Comparison of ENCODE assay signal across 17 cellular contexts in genomic region chr11:22341582-22341919, GRCh38. TPM values are rescaled to one million over a fixed set of nuclear protein-coding genes. Genes with fewer than 3 reads are reported as not detected.
DNase-seq lines count a peak whose midpoint lies in the region; ATAC-seq and TF ChIP-seq lines count a peak whose summit lies in the region.
"Had no signal": no experiment of that assay in that cellular context is flagged by ENCODE, and none has a peak within 500 bp of the region (broad histone marks: within the 10 kb centered on the region; RNA-seq: fewer than 3 reads in every experiment).

No MANE protein-coding gene starts in this region.

- H3T11ph ChIP-seq in H9 (ENCODE audit: low read length) = no peak overlapping the region

- no peak overlapping the region for H3K18ac ChIP-seq in H9 (ENCODE audit: insufficient read length, low read depth, low read length)

- no peak overlapping the region for H4K91ac ChIP-seq in H9 (ENCODE audit: insufficient read length, low read depth, low read length)

- no peak overlapping the region for H3K27ac Mint-ChIP-seq in H9
- no peak overlapping the region for H3K27ac Mint-ChIP-seq in type B pancreatic cell

- H3K27me3 ChIP-seq in H9 (ENCODE audit: insufficient read depth, low read length) (peaks cover 17% of the 10 kb centered on the region; the same call in 1 of the 2 replicates), upper lobe of left lung (peaks cover 0 to 46% (median 16%) of the 10 kb centered on the region in 4 donors)

- no peaks in the 10 kb centered on the region; a peak in 2 of 5 replicates for H3K9me3 Mint-ChIP-seq in H9
- no peaks in the 10 kb centered on the region for H3K9me3 Mint-ChIP-seq in type B pancreatic cell

- no peaks in the 10 kb centered on the region for H3K79me1 ChIP-seq in H9 (ENCODE audit: insufficient read depth, low read depth, low read length, poor library complexity, severe bottlenecking)

- H3K4me1 Mint-ChIP-seq in H9 = peaks cover 63 to 71% of the 10 kb centered on the region in 2 experiments
- peaks cover 5% of the 10 kb centered on the region for H3K4me1 Mint-ChIP-seq in type B pancreatic cell (ENCODE audit: unreplicated experiment)

- ATAC-seq in upper lobe of left lung (ENCODE audit: low FRiP score in 2 of 2) = no peak
- no peak for ATAC-seq in HG03378 (IDR thresholded peaks at IDR 0.05; ENCODE audit: unreplicated experiment)

- H3K36me3 ChIP-seq in upper lobe of left lung = no peaks in the 10 kb centered on the region
- H3K36me3 ChIP-seq: HAP-1 had no signal

- H3K27ac ChIP-seq in H9 (ENCODE audit: insufficient read length, low read depth, low read length) (no peak overlapping the region), upper lobe of left lung (no peak overlapping the region)
- H3K27ac ChIP-seq: RWPE1 had no signal

- H3K79me2 ChIP-seq in H9 (ENCODE audit: insufficient read depth, low read length) = no peaks in the 10 kb centered on the region

- no peak overlapping the region for H3K4ac ChIP-seq in H9 (ENCODE audit: low read depth, low read length)

- H3K4me1 ChIP-seq in H9 (ENCODE audit: insufficient read depth, low read length) (no peaks in the 10 kb centered on the region; the same call in 1 of the 2 replicates), upper lobe of left lung (peaks cover 0 to 10% (median 0%) of the 10 kb centered on the region in 4 donors)
- H3K4me1 ChIP-seq: Caco-2, HAP-1 had no signal

- H2BK20ac ChIP-seq in H9 (ENCODE audit: low read depth, low read length, poor library complexity, severe bottlenecking) = no peak overlapping the region

- H3K9me3 ChIP-seq in H9 (ENCODE audit: control insufficient read depth, low read depth, low read length) (no peaks in the 10 kb centered on the region), iPS-18c (ENCODE audit: control insufficient read depth, insufficient read depth, low read length) (no peaks in the 10 kb centered on the region), upper lobe of left lung (no peaks in the 10 kb centered on the region)
- H3K9me3 ChIP-seq: Caco-2, HAP-1 had no signal

- no peak overlapping the region for H3K14ac ChIP-seq in H9 (ENCODE audit: insufficient read depth, low read length)

- no CpG with 5 or more reads among the region's 23 CpGs for WGBS in H9 (ENCODE audit: extremely low coverage, insufficient read length, low lambda C conversion rate)
- 16 to 21% methylated on average over 11 to 20 of the region's 23 CpGs for WGBS in upper lobe of left lung, 2 donors

- peak overlapping the region; percentile 58 for H3K4me2 ChIP-seq in H9 (ENCODE audit: insufficient read depth, insufficient read length, low read length)

- H4K5ac ChIP-seq in H9 (ENCODE audit: insufficient read length, low read depth, low read length) = no peak overlapping the region

- no peak overlapping the region for H2AK5ac ChIP-seq in H9 (ENCODE audit: insufficient read length, low read length)

- H3K36me3 Mint-ChIP-seq in H9 (ENCODE audit: insufficient read depth in 1 of 3, low read depth in 3 of 3) = no peaks in the 10 kb centered on the region; a peak in 3 of 7 replicates
- peaks cover 3% of the 10 kb centered on the region for H3K36me3 Mint-ChIP-seq in type B pancreatic cell

- no peak overlapping the region for H3K56ac ChIP-seq in H9 (ENCODE audit: insufficient read length, low read depth, low read length)

- TF ChIP-seq POLR2A in upper lobe of left lung (IDR thresholded peaks at IDR 0.05) = no peak

- no peak for TF ChIP-seq CTCF in H9 (conservative IDR thresholded peaks at IDR 0.05)
- no peak for TF ChIP-seq CTCF in upper lobe of left lung (IDR thresholded peaks at IDR 0.05)
- no peak for TF ChIP-seq CTCF in type B pancreatic cell (conservative IDR thresholded peaks at IDR 0.05)

- DNase-seq in DMS79 treated with DMSO at 0.1 percent for 48 hours (lab: John Stamatoyannopoulos, UW) = peak; percentile 68
- DNase-seq in H9 = peak; percentile 57
- peak; percentile 50 for DNase-seq in ecto neural progenitor cell (ENCODE audit: low spot score)
- DNase-seq in upper lobe of left lung = no peak
- DNase-seq in type B pancreatic cell (ENCODE audit: extremely low spot score, unreplicated experiment) = no peak
- no peak for DNase-seq in NCI-H1436 treated with DMSO at 0.1 percent for 48 hours (lab: John Stamatoyannopoulos, UW)
- DNase-seq: AML-193, Caco-2, DMS53, KG1, NCI-H1048, NCI-H2107 had no signal

- H3K23ac ChIP-seq in H9 (ENCODE audit: insufficient read length, low read depth, low read length) = no peak overlapping the region

- no peak overlapping the region for H3K9ac ChIP-seq in H9 (ENCODE audit: extremely low read depth, insufficient read length, low read length)

- H3K27me3 Mint-ChIP-seq in H9 (ENCODE audit: low read depth) (peaks cover 86% of the 10 kb centered on the region), type B pancreatic cell (peaks cover 89% of the 10 kb centered on the region)

- H3K23me2 ChIP-seq in H9 (ENCODE audit: insufficient read length, low read depth, low read length, poor library complexity, severe bottlenecking) = peaks cover 28% of the 10 kb centered on the region

- no peak overlapping the region for H4K8ac ChIP-seq in H9 (replicated peaks; ENCODE audit: insufficient read length, low read depth, low read length)

- TF ChIP-seq EP300 in upper lobe of left lung (IDR thresholded peaks at IDR 0.05) = no peak

- H4K20me1 ChIP-seq in H9 (ENCODE audit: control insufficient read depth, insufficient read depth, insufficient read length) = no peaks in the 10 kb centered on the region

- no peak overlapping the region for H2BK12ac ChIP-seq in H9 (ENCODE audit: insufficient read length, low read depth, low read length)

- H3K4me3 Mint-ChIP-seq in H9 (peak overlapping the region; percentile 62 to 76; a peak in 4 of 5 replicates), type B pancreatic cell (no peak overlapping the region)

- no peak overlapping the region for H2BK15ac ChIP-seq in H9 (ENCODE audit: low read depth, low read length)

- H2BK120ac ChIP-seq in H9 (ENCODE audit: low read depth, low read length, poor library complexity, severe bottlenecking) = no peak overlapping the region

- H3K4me3 ChIP-seq in iPS-18c (ENCODE audit: insufficient read depth, low read depth, low read length) (peak overlapping the region; percentile 68), upper lobe of left lung (no peak overlapping the region)
- H3K4me3 ChIP-seq: HAP-1 had no signal

- H2BK5ac ChIP-seq in H9 (ENCODE audit: insufficient read length, low read length) = no peak overlapping the region

- H2AFZ ChIP-seq in H9 (ENCODE audit: low read length) = no peak overlapping the region

RNA-seq across cellular contexts. Expression of gene SLC17A6, which starts 3.4 kb away (rescaled TPM):
- total RNA-seq in H9 (2021) = not detected in 2 replicates
- not detected for total RNA-seq in upper lobe of left lung
- 2.7 and 3.4 TPM in 2 replicates for total RNA-seq in type B pancreatic cell (ENCODE audit: low replicate concordance)
- total RNA-seq: Caco-2, M059J had no signal

Comparison
In these comparisons a context has a peak if more than half of its experiments do, and no peak if none do; other contexts are left out.
1. DNase-seq: peak in DMS79 treated with DMSO at 0.1 percent for 48 hours (single experiment), H9 (single experiment) and ecto neural progenitor cell (single experiment); none in upper lobe of left lung (0 of 2), type B pancreatic cell (single experiment) and NCI-H1436 treated with DMSO at 0.1 percent for 48 hours (single experiment).